In genomic region chr7:76163812-76164211, GRCh38 we compare ENCODE assay signal across 10 cellular contexts. TPM values are rescaled to one million over a fixed set of nuclear protein-coding genes. Genes with fewer than 3 reads are reported as not detected.
A peak's percentile ranks its signal among the peaks of the same experiment; 100 is the strongest.
DNase-seq lines count a peak whose midpoint lies in the region; ATAC-seq and TF ChIP-seq lines count a peak whose summit lies in the region.
"Not testable (repeated sequence)": the region's sequence is repeated elsewhere in the genome, so short reads cannot be mapped to it uniquely, and the experiment has no call there.
"Had no signal": no experiment of that assay in that cellular context is flagged by ENCODE, and none has a peak within 500 bp of the region (broad histone marks: within the 10 kb centered on the region; RNA-seq: fewer than 3 reads in every experiment).

No MANE protein-coding gene starts in this region.

- not testable (repeated sequence) for H3K9me3 Mint-ChIP-seq in CD4-positive, CD25-positive, alpha-beta regulatory T cell; neural crest cell

- not testable (repeated sequence) for H3K36me3 Mint-ChIP-seq in CD4-positive, CD25-positive, alpha-beta regulatory T cell; neural crest cell (ENCODE audit: low read depth)

- H3K27ac ChIP-seq in CD4-positive, CD25-positive, alpha-beta regulatory T cell (ENCODE audit: insufficient read depth, low read length, poor library complexity, severe bottlenecking), result not testable (repeated sequence)
- H3K27ac ChIP-seq in mammary epithelial cell (ENCODE audit: insufficient read depth, low read depth, low read length), result peak overlapping the region; percentile 14
- H3K27ac ChIP-seq in iPS-18a (ENCODE audit: low read length), result peak overlapping the region; percentile 90

- peak overlapping the region; percentile 25; the same call in 1 of the 2 replicates for H3K9ac ChIP-seq in ES-I3 (ENCODE audit: low read depth, low read length)
- H3K9ac ChIP-seq in NT2/D1 (ENCODE audit: insufficient read length, low read depth); mammary epithelial cell (ENCODE audit: insufficient read depth, low read length): not testable (repeated sequence)
- peak overlapping the region; percentile 65 for H3K9ac ChIP-seq in iPS-18a (ENCODE audit: low read length)

- not testable (repeated sequence) for H3K79me2 ChIP-seq in mammary epithelial cell (ENCODE audit: insufficient read depth, low read length)

- DNase-seq in CD4-positive, CD25-positive, alpha-beta regulatory T cell; mammary epithelial cell; neural crest cell (ENCODE audit: low read depth, low spot score): not testable (repeated sequence)
- peak; percentile 66 for DNase-seq in NCI-H1417 treated with DMSO at 0.1 percent for 48 hours (lab: John Stamatoyannopoulos, UW)
- DNase-seq in NCI-H345 (lab: John Stamatoyannopoulos, UW), result peak; percentile 77
- peak; percentile 60 for DNase-seq in NT2/D1 (ENCODE audit: low read depth, low spot score)

- CTCF ChIA-PET in mammary epithelial cell (lab: Charles Lee; ENCODE audit: low non-redundant PET), result not testable (repeated sequence)

- H3K9me3 ChIP-seq in CD4-positive, CD25-positive, alpha-beta regulatory T cell (ENCODE audit: control insufficient read depth in 2 of 2, low read length in 2 of 2); ES-I3 (ENCODE audit: control insufficient read depth, insufficient read depth, low read length); NT2/D1 (ENCODE audit: insufficient read depth, low read length); mammary epithelial cell (replicated peaks; ENCODE audit: insufficient read depth, low read length); iPS-18a (ENCODE audit: control insufficient read depth, low read depth, low read length): not testable (repeated sequence)

- not testable (repeated sequence) for H3K27me3 ChIP-seq in CD4-positive, CD25-positive, alpha-beta regulatory T cell (ENCODE audit: control insufficient read depth, insufficient read depth, low read length); NT2/D1 (ENCODE audit: insufficient read depth, insufficient read length); mammary epithelial cell (ENCODE audit: insufficient read depth, low read length); iPS-18a (ENCODE audit: control insufficient read depth, insufficient read depth, low read length)

- WGBS in mammary epithelial cell (ENCODE audit: low coverage, missing lambda C conversion rate), result 71% methylated on average over 8 of the region's 8 CpGs

- peak overlapping the region; percentile 18 for H2AFZ ChIP-seq in mammary epithelial cell (ENCODE audit: low read depth, low read length)

- not testable (repeated sequence) for ATAC-seq in CD4-positive, CD25-positive, alpha-beta regulatory T cell (ENCODE audit: low read depth in 2 of 2)

- not testable (repeated sequence) for H3K27me3 Mint-ChIP-seq in CD4-positive, CD25-positive, alpha-beta regulatory T cell; neural crest cell (ENCODE audit: low read depth)

- BruUV-seq in mammary epithelial cell (replicated peaks; lab: Mats Ljungman, UMichigan), result not testable (repeated sequence)

- not testable (repeated sequence) for TF ChIP-seq CTCF in mammary epithelial cell (conservative IDR thresholded peaks at IDR 0.05 in 1 of 2, IDR thresholded peaks at IDR 0.05 in 1 of 2; ENCODE audit: extremely low read depth in 1 of 2, insufficient read depth in 1 of 2, low read depth in 1 of 2, low read length in 2 of 2); neural crest cell (conservative IDR thresholded peaks at IDR 0.05)

- intact Hi-C loops in mammary epithelial cell (cut with micrococcal nuclease), result not testable (repeated sequence)

- in situ Hi-C loops in mammary epithelial cell (cut with MboI; ENCODE audit: low sequenced_read_pairs in 2 of 2), result not testable (repeated sequence)

- not testable (repeated sequence) for H4K20me1 ChIP-seq in mammary epithelial cell (ENCODE audit: insufficient read depth, low read length)

- not testable (repeated sequence) for H3K36me3 ChIP-seq in CD4-positive, CD25-positive, alpha-beta regulatory T cell (ENCODE audit: control insufficient read depth, insufficient read depth, low read length); ES-I3 (ENCODE audit: insufficient read depth, low read length); NT2/D1 (ENCODE audit: insufficient read depth, insufficient read length, low read length); mammary epithelial cell (ENCODE audit: insufficient read depth, low read length); iPS-18a (ENCODE audit: control insufficient read depth, low read depth, low read length)

- not testable (repeated sequence) for H3K4me1 Mint-ChIP-seq in CD4-positive, CD25-positive, alpha-beta regulatory T cell
- H3K4me1 Mint-ChIP-seq in neural crest cell, result peaks cover 19% of the 10 kb centered on the region

- not testable (repeated sequence) for H3K4me3 ChIP-seq in CD4-positive, CD25-positive, alpha-beta regulatory T cell (ENCODE audit: low read depth, low read length); NT2/D1 (ENCODE audit: insufficient read length, low read depth); mammary epithelial cell (replicated peaks in 1 of 3; ENCODE audit: insufficient read depth in 1 of 3, low read depth in 2 of 3, low read length in 3 of 3)
- H3K4me3 ChIP-seq in iPS-18a (ENCODE audit: low read length), result peak overlapping the region; percentile 35

- H3K4me3 Mint-ChIP-seq in CD4-positive, CD25-positive, alpha-beta regulatory T cell, result peak overlapping the region in 1 of 4 donors; percentile 15
- peak overlapping the region; percentile 51 for H3K4me3 Mint-ChIP-seq in neural crest cell

- not testable (repeated sequence) for H3K4me2 ChIP-seq in mammary epithelial cell (ENCODE audit: insufficient read depth, low read depth, low read length)

- not testable (repeated sequence) for H3K4me1 ChIP-seq in CD4-positive, CD25-positive, alpha-beta regulatory T cell (ENCODE audit: control insufficient read depth, insufficient read depth, low read length, poor library complexity, severe bottlenecking); NT2/D1 (ENCODE audit: insufficient read depth, insufficient read length)
- H3K4me1 ChIP-seq in ES-I3 (ENCODE audit: insufficient read depth, low read length) (peaks cover 12% of the 10 kb centered on the region), mammary epithelial cell (ENCODE audit: insufficient read depth, low read length) (peaks cover 19% of the 10 kb centered on the region), iPS-18a (ENCODE audit: control insufficient read depth, low read depth, low read length) (peaks cover 22% of the 10 kb centered on the region)

- H3K27ac Mint-ChIP-seq in CD4-positive, CD25-positive, alpha-beta regulatory T cell, result peak overlapping the region in 2 of 3 donors; percentile 26 to 73
- peak overlapping the region; percentile 53 for H3K27ac Mint-ChIP-seq in neural crest cell (ENCODE audit: unreplicated experiment)

- dilution Hi-C loops in mammary epithelial cell (cut with HindIII; ENCODE audit: low sequenced_read_pairs), result not testable (repeated sequence)

RNA-seq across cellular contexts. Expression of gene SRRM3, which starts 37.9 kb away (rescaled TPM):
- total RNA-seq in CD4-positive, CD25-positive, alpha-beta regulatory T cell, result not detected
- polyA plus RNA-seq in CD4-positive, CD25-positive, alpha-beta regulatory T cell, result not detected
- 1 to 10 TPM in 1 of 2 donors, under 1 TPM in 1; 0.17 to 1.3 TPM for total RNA-seq in mammary epithelial cell
- polyA plus RNA-seq in mammary epithelial cell, result 0.36 TPM
- 0.98 TPM for polyA minus RNA-seq in mammary epithelial cell
- 4.6 and 4.9 TPM in 2 replicates for total RNA-seq in neural crest cell
- total RNA-seq: activated naive CD4-positive, alpha-beta T cell treated with anti-CD3 and anti-CD28 coated beads for 36 hours; activated T-helper 1 cell treated with anti-CD3 and anti-CD28 coated beads, Interleukin-12 subunit alpha, Interleukin-12 subunit beta, Interleukin-2, Interleukin-4 antibody, amounts not matched to agents 30 ng/mL and 10 ng/mL and 1 ng/mL, durations not matched to agents 14 hours and 24 hours and 36 hours had no signal
